13 cellular contexts compared by ENCODE assay signal in genomic region chr10:133568834-133569561, GRCh38. TPM values are rescaled to one million over a fixed set of nuclear protein-coding genes. Genes with fewer than 3 reads are reported as not detected.
DNase-seq lines count a peak whose midpoint lies in the region; ATAC-seq, FAIRE-seq and TF ChIP-seq lines count a peak whose summit lies in the region.
"Not testable (repeated sequence)": the region's sequence is repeated elsewhere in the genome, so short reads cannot be mapped to it uniquely, and the experiment has no call there.
"Had no signal": no experiment of that assay in that cellular context is flagged by ENCODE, and none has a peak within 500 bp of the region (broad histone marks: within the 10 kb centered on the region; RNA-seq: fewer than 3 reads in every experiment).

No MANE protein-coding gene starts in this region.

- not testable (repeated sequence) for H4K5ac ChIP-seq in IMR-90 (ENCODE audit: low read depth, low read length)

- not testable (repeated sequence) for FAIRE-seq in pancreas (lab: Jason Lieb, UNC)

- not testable (repeated sequence) for H3K23ac ChIP-seq in IMR-90 (ENCODE audit: low read depth, low read length)

- H2AK5ac ChIP-seq in IMR-90 (ENCODE audit: low read depth, low read length), result not testable (repeated sequence)

- H3K18ac ChIP-seq in IMR-90 (ENCODE audit: low read depth, low read length), result not testable (repeated sequence)

- not testable (repeated sequence) for H3K27me3 Mint-ChIP-seq in WTC11 (ENCODE audit: low read depth); glutamatergic neuron (ENCODE audit: unreplicated experiment)
- peaks cover 13% of the 10 kb centered on the region for H3K27me3 Mint-ChIP-seq in activated naive CD8-positive, alpha-beta T cell treated with anti-CD3 and anti-CD28 coated beads, Interleukin-2, amount 50 U/mL, for 24 hours
- peaks cover 31% of the 10 kb centered on the region for H3K27me3 Mint-ChIP-seq in stimulated activated naive CD8-positive, alpha-beta T cell treated with anti-CD3 and anti-CD28 coated beads, Interleukin-15, amount 100 ng/mL, for 72 hours

- CTCF ChIA-PET in BJ (lab: Yijun Ruan, JAX); IMR-90 (lab: Yijun Ruan, JAX); WTC11 (lab: Charles Lee): not testable (repeated sequence)

- not testable (repeated sequence) for H3K9ac ChIP-seq in IMR-90 (ENCODE audit: low read depth, low read length)

- peaks cover 32% of the 10 kb centered on the region for H3K9me3 Mint-ChIP-seq in WTC11
- H3K9me3 Mint-ChIP-seq in activated naive CD8-positive, alpha-beta T cell treated with anti-CD3 and anti-CD28 coated beads, Interleukin-2, amount 50 U/mL, for 24 hours, result peaks cover 12% of the 10 kb centered on the region
- not testable (repeated sequence) for H3K9me3 Mint-ChIP-seq in glutamatergic neuron (ENCODE audit: unreplicated experiment)
- H3K9me3 Mint-ChIP-seq in stimulated activated naive CD8-positive, alpha-beta T cell treated with anti-CD3 and anti-CD28 coated beads, Interleukin-15, amount 100 ng/mL, for 72 hours, result peaks cover 10 to 21% of the 10 kb centered on the region in 2 donors

- H3K27ac Mint-ChIP-seq in WTC11; activated naive CD8-positive, alpha-beta T cell treated with anti-CD3 and anti-CD28 coated beads, Interleukin-2, amount 50 U/mL, for 24 hours; glutamatergic neuron (ENCODE audit: unreplicated experiment); stimulated activated naive CD8-positive, alpha-beta T cell treated with anti-CD3 and anti-CD28 coated beads, Interleukin-15, amount 100 ng/mL, for 72 hours: not testable (repeated sequence)

- H3K79me1 ChIP-seq in IMR-90 (ENCODE audit: low read depth in 1 of 2, low read length in 2 of 2), result not testable (repeated sequence)

- not testable (repeated sequence) for H3K9me1 ChIP-seq in IMR-90 (ENCODE audit: insufficient read depth, low read length)

- dilution Hi-C loops in IMR-90 (cut with HindIII; ENCODE audit: low sequenced_read_pairs, unreplicated experiment), result not testable (repeated sequence)

- not testable (repeated sequence) for H3K4ac ChIP-seq in IMR-90 (ENCODE audit: low read depth, low read length)

- H3K4me3 ChIP-seq in BJ (ENCODE audit: low read depth, low read length) (peak overlapping the region; percentile 26), IMR-90 (ENCODE audit: insufficient read depth, low read depth, low read length) (0 out of 2 replicates have a peak overlapping the region, but pooled peaks have one; percentile 18)
- not testable (repeated sequence) for H3K4me3 ChIP-seq in pancreas

- H3K9me3 ChIP-seq in IMR-90 (ENCODE audit: control insufficient read depth, insufficient read depth, low read length), result peaks cover 23% of the 10 kb centered on the region
- not testable (repeated sequence) for H3K9me3 ChIP-seq in pancreas

- BruUV-seq in IMR-90 (replicated peaks; lab: Mats Ljungman, UMichigan), result not testable (repeated sequence)

- no CpG with 5 or more reads among the region's 84 CpGs for WGBS in IMR-90 (ENCODE audit: extremely low coverage in 2 of 2, insufficient read length in 1 of 2), 2 experiments
- 17 to 24% methylated on average over 5 to 16 of the region's 84 CpGs for WGBS in pancreas, 2 donors

- not testable (repeated sequence) for H2BK120ac ChIP-seq in IMR-90 (ENCODE audit: low read depth, low read length)

- not testable (repeated sequence) for H3K4me2 ChIP-seq in IMR-90 (ENCODE audit: low read depth, low read length)

- not testable (repeated sequence) for H2BK20ac ChIP-seq in IMR-90 (ENCODE audit: low read depth, low read length)

- H3K14ac ChIP-seq in IMR-90 (replicated peaks; ENCODE audit: low read depth, low read length), result not testable (repeated sequence)

- not testable (repeated sequence) for H3K4me1 Mint-ChIP-seq in WTC11; activated naive CD8-positive, alpha-beta T cell treated with anti-CD3 and anti-CD28 coated beads, Interleukin-2, amount 50 U/mL, for 24 hours; glutamatergic neuron (ENCODE audit: low read depth, unreplicated experiment); stimulated activated naive CD8-positive, alpha-beta T cell treated with anti-CD3 and anti-CD28 coated beads, Interleukin-15, amount 100 ng/mL, for 72 hours

- not testable (repeated sequence) for TF ChIP-seq POLR2A in IMR-90 (IDR thresholded peaks at IDR 0.05; ENCODE audit: low read depth, low read length)

- not testable (repeated sequence) for H4K8ac ChIP-seq in IMR-90 (ENCODE audit: low read depth in 2 of 2, low read length in 2 of 2)

- not testable (repeated sequence) for H3K4me3 Mint-ChIP-seq in WTC11; activated naive CD8-positive, alpha-beta T cell treated with anti-CD3 and anti-CD28 coated beads, Interleukin-2, amount 50 U/mL, for 24 hours; glutamatergic neuron (ENCODE audit: unreplicated experiment); stimulated activated naive CD8-positive, alpha-beta T cell treated with anti-CD3 and anti-CD28 coated beads, Interleukin-15, amount 100 ng/mL, for 72 hours

- peaks cover 29% of the 10 kb centered on the region for H3K36me3 Mint-ChIP-seq in WTC11
- not testable (repeated sequence) for H3K36me3 Mint-ChIP-seq in activated naive CD8-positive, alpha-beta T cell treated with anti-CD3 and anti-CD28 coated beads, Interleukin-2, amount 50 U/mL, for 24 hours (ENCODE audit: low read depth); glutamatergic neuron (ENCODE audit: unreplicated experiment)

- not testable (repeated sequence) for H4K91ac ChIP-seq in IMR-90 (ENCODE audit: insufficient read depth, low read depth, low read length)

- H3K4me1 ChIP-seq in IMR-90 (ENCODE audit: control insufficient read depth, insufficient read depth, low read length); pancreas: not testable (repeated sequence)

- intact Hi-C loops in IMR-90 (cut with micrococcal nuclease); pancreas (cut with DNase I): not testable (repeated sequence)

- peak; percentile 63 for ATAC-seq in IMR-90 (ENCODE audit: low read depth)
- peak; percentile 74 for ATAC-seq in WTC11
- ATAC-seq in activated naive CD8-positive, alpha-beta T cell treated with anti-CD3 and anti-CD28 coated beads, Interleukin-2, amount 50 U/mL, for 24 hours, result peak; percentile 18
- peak; percentile 35 for ATAC-seq in left lobe of liver
- peak in 3 of 4 donors; percentile 23 to 28 (median 26) for ATAC-seq in pancreas
- peak; percentile 65 for ATAC-seq in stimulated activated naive CD8-positive, alpha-beta T cell treated with anti-CD3 and anti-CD28 coated beads, Interleukin-15, amount 100 ng/mL, for 72 hours

- not testable (repeated sequence) for TF ChIP-seq CTCF in BJ (IDR thresholded peaks at IDR 0.05; ENCODE audit: insufficient read depth, low read depth, low read length); IMR-90 (conservative IDR thresholded peaks at IDR 0.05; ENCODE audit: low read depth, low read length); WTC11 (IDR thresholded peaks at IDR 0.05); glutamatergic neuron (IDR thresholded peaks at IDR 0.05; ENCODE audit: partially characterized antibody, unreplicated experiment); pancreas (IDR thresholded peaks at IDR 0.05)

- H2BK5ac ChIP-seq in IMR-90 (ENCODE audit: low read depth, low read length, poor library complexity, severe bottlenecking), result not testable (repeated sequence)

- H3K27me3 ChIP-seq in BJ (ENCODE audit: control insufficient read depth, insufficient read depth, low read length); IMR-90 (ENCODE audit: control insufficient read depth, insufficient read depth, low read length); pancreas: not testable (repeated sequence)

- H2BK15ac ChIP-seq in IMR-90 (ENCODE audit: low read depth, low read length), result not testable (repeated sequence)

- H3K27ac ChIP-seq in IMR-90 (ENCODE audit: insufficient read depth, low read length); pancreas: not testable (repeated sequence)

- not testable (repeated sequence) for H3K56ac ChIP-seq in IMR-90 (ENCODE audit: extremely low read depth, insufficient read depth, low read length)

- not testable (repeated sequence) for H2AK9ac ChIP-seq in IMR-90 (replicated peaks; ENCODE audit: low read depth, low read length, poor library complexity)

- in situ Hi-C loops in IMR-90 (cut with MboI; ENCODE audit: low sequenced_read_pairs), result not testable (repeated sequence)

- POLR2A ChIA-PET in BJ (lab: Charles Lee); IMR-90 (lab: Charles Lee; ENCODE audit: unreplicated experiment); WTC11 (lab: Charles Lee): not testable (repeated sequence)

- not testable (repeated sequence) for H2AFZ ChIP-seq in IMR-90 (replicated peaks; ENCODE audit: low read length, poor library complexity)

- DNase-seq in BJ (ENCODE audit: low read depth); IMR-90; WTC11 (ENCODE audit: low spot score); activated naive CD8-positive, alpha-beta T cell treated with anti-CD3 and anti-CD28 coated beads, Interleukin-2, amount 50 U/mL, for 24 hours; left lobe of liver (ENCODE audit: low spot score); pancreas; stimulated activated naive CD8-positive, alpha-beta T cell treated with anti-CD3 and anti-CD28 coated beads, Interleukin-15, amount 100 ng/mL, for 72 hours: not testable (repeated sequence)
- peak; percentile 55 for DNase-seq in glutamatergic neuron

- not testable (repeated sequence) for H4K20me1 ChIP-seq in IMR-90 (ENCODE audit: insufficient read depth, low read length)

- not testable (repeated sequence) for TF ChIP-seq RAD21 in IMR-90 (IDR thresholded peaks at IDR 0.05; ENCODE audit: low read length)

- not testable (repeated sequence) for H3K36me3 ChIP-seq in BJ (ENCODE audit: control insufficient read depth, insufficient read depth, low read length); IMR-90 (ENCODE audit: control insufficient read depth, insufficient read depth, low read length); pancreas

RNA-seq across cellular contexts. Expression of gene SYCE1, which starts 3.6 kb away (rescaled TPM):
- polyA plus RNA-seq in BJ (2011; rRNA removed), result 0.78 and 0.94 TPM in 2 replicates
- 0.47 TPM in 1 of 2 replicates, not detected in the other for polyA minus RNA-seq in BJ (2011; rRNA and poly(A)+ RNA removed)
- total RNA-seq in IMR-90 (2012; rRNA removed), result not detected in 2 replicates
- not detected in 2 replicates for polyA plus RNA-seq in IMR-90 (2012; rRNA removed)
- polyA plus RNA-seq in IMR-90 (2012; cell fraction: cytosol; rRNA removed), result not detected in 2 replicates
- polyA plus RNA-seq in IMR-90 (2012; cell fraction: nucleus; rRNA removed; ENCODE audit: low replicate concordance), result not detected in 2 replicates
- not detected in 3 replicates for total RNA-seq in WTC11 (2021)
- total RNA-seq in glutamatergic neuron (ENCODE audit: unreplicated experiment), result 0.78 TPM
- 2.4 TPM for total RNA-seq in left lobe of liver
- 1 to 10 TPM in 2 of 6 donors, under 1 TPM in 4; 0.69 to 1.7 (median 0.98) TPM for total RNA-seq in pancreas
- polyA plus RNA-seq in pancreas, result 1 to 10 TPM; 5.3 to 8.3 TPM
- total RNA-seq: A172, MCF 10A, OCI-LY7, SK-MEL-5 had no signal

RNA-seq across cellular contexts. Expression of gene CYP2E1, which starts 41.8 kb away (rescaled TPM):
- polyA plus RNA-seq in BJ (2011; rRNA removed) (1.3 and 1.9 TPM in 2 replicates), IMR-90 (2012; rRNA removed) (1.1 and 1.7 TPM in 2 replicates), pancreas (1 to 10 TPM; 7.5 to 9.9 TPM)
- 0.36 and 0.38 TPM in 2 replicates for polyA minus RNA-seq in BJ (2011; rRNA and poly(A)+ RNA removed)
- total RNA-seq in IMR-90 (2012; rRNA removed) (0.36 and 0.56 TPM in 2 replicates), WTC11 (2021) (1.0 to 2.6 TPM (median 1.3 TPM) in 3 replicates), glutamatergic neuron (ENCODE audit: unreplicated experiment) (7.1 TPM), left lobe of liver (3,844 TPM), pancreas (10 to 100 TPM in 1 of 6 donors, 1 to 10 TPM in 5; 4.6 to 10.1 (median 7.0) TPM)
- polyA plus RNA-seq in IMR-90 (2012; cell fraction: cytosol; rRNA removed), result 0.43 and 1.5 TPM in 2 replicates
- polyA plus RNA-seq in IMR-90 (2012; cell fraction: nucleus; rRNA removed; ENCODE audit: low replicate concordance), result 6.8 and 14.7 TPM in 2 replicates
- total RNA-seq: A172, MCF 10A, SK-MEL-5 had no signal

RNA-seq across cellular contexts. Expression of gene FRG2B, which starts 57.6 kb away (rescaled TPM):
- polyA plus RNA-seq in BJ (2011; rRNA removed) (not detected in 2 replicates), IMR-90 (2012; rRNA removed) (not detected in 2 replicates), pancreas (not detected)
- not detected in 2 replicates for polyA minus RNA-seq in BJ (2011; rRNA and poly(A)+ RNA removed)
- total RNA-seq in IMR-90 (2012; rRNA removed) (not detected in 2 replicates), WTC11 (2021) (not detected in 3 replicates), glutamatergic neuron (ENCODE audit: unreplicated experiment) (not detected), left lobe of liver (not detected), pancreas (not detected)
- not detected in 2 replicates for polyA plus RNA-seq in IMR-90 (2012; cell fraction: cytosol; rRNA removed)
- polyA plus RNA-seq in IMR-90 (2012; cell fraction: nucleus; rRNA removed; ENCODE audit: low replicate concordance), result not detected in 2 replicates
- total RNA-seq: A172, MCF 10A, OCI-LY7, Right ventricle myocardium inferior had no signal

Comparison
In these comparisons a context has a peak if more than half of its experiments do, and no peak if none do; other contexts are left out.
1. ATAC-seq: peak in every context shown above with its lines; median percentile 74 in WTC11; 65 in stimulated activated naive CD8-positive, alpha-beta T cell treated with anti-CD3 and anti-CD28 coated beads, Interleukin-15, amount 100 ng/mL, for 72 hours; 63 in IMR-90; 35 in left lobe of liver; 26 in pancreas; 18 in activated naive CD8-positive, alpha-beta T cell treated with anti-CD3 and anti-CD28 coated beads, Interleukin-2, amount 50 U/mL, for 24 hours.
2. RNA of gene CYP2E1, which starts 41.8 kb away (total RNA-seq): 3,844 TPM in left lobe of liver (single experiment); 4.6 to 10.1 TPM in pancreas, 7.1 TPM in glutamatergic neuron (single experiment), 1.0 to 2.6 TPM in WTC11 and 0.36 to 0.56 TPM in IMR-90; every median in the first group is over 100 times any median in the second.